In the genomic region with DNA sequence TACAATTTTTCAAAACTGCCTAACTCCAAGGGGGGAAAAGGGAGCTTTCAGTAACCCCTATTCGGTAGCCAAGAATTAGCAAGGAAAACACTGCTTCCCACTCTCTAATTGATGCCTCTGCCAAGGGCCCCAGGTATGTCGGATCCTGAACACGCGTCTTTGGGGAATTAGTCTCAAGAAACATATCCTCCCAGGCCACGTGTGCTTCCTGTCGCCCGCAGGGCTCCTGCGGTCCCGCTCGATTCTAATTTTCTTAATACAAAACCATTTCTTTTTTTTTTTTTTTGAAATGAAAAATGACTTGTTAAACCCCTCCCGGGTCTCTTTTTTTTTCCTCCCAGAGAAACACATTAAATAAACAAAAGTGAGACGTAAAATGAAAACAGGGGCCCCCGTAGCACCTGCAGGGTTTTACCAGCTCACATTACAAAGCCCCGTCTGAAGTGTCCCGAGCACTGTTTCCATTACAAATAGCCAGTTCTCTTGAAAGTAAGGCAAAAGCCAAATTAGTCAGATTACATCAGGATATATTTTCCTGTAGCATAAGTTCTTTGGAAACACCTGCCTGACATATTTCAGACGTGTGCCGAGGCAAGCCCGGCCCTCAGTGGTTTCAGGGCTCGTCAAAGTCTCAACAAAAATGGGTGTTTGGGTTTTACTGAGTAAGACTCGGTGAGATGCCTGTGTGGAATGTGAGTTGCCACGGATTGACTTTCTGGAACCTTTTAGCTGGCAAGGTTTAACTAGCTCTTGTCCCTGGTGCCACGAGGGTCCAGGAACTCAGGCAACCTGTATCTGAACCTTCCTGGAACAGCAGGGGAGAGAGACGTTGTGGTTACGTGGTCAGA, we compare ENCODE assay signal across 14 cellular contexts. TPM values are rescaled to one million over a fixed set of nuclear protein-coding genes. Genes with fewer than 3 reads are reported as not detected.
DNase-seq lines count a peak whose midpoint lies in the region; ATAC-seq and TF ChIP-seq lines count a peak whose summit lies in the region.
"Had no signal": no experiment of that assay in that cellular context is flagged by ENCODE, and none has a peak within 500 bp of the region (broad histone marks: within the 10 kb centered on the region; RNA-seq: fewer than 3 reads in every experiment).

No MANE protein-coding gene starts in this region.

- H3K4me1 ChIP-seq in ovary (ENCODE audit: insufficient read depth): no peaks in the 10 kb centered on the region
- H3K4me1 ChIP-seq: tibial artery had no signal

- peaks cover 39% of the 10 kb centered on the region for H3K27me3 Mint-ChIP-seq in activated CD4-positive, alpha-beta T cell treated with anti-CD3 and anti-CD28 coated beads for 36 hours
- peaks cover 40% of the 10 kb centered on the region for H3K27me3 Mint-ChIP-seq in activated CD4-positive, alpha-beta T cell treated with anti-CD3 and anti-CD28 coated beads, Interleukin-2, amount 10 ng/mL, durations not matched to agents 7 days and 5 days
- peaks cover 5% of the 10 kb centered on the region for H3K27me3 Mint-ChIP-seq in progenitor cell of endocrine pancreas

- no peaks in the 10 kb centered on the region for H3K36me3 Mint-ChIP-seq in activated CD4-positive, alpha-beta T cell treated with anti-CD3 and anti-CD28 coated beads for 36 hours (ENCODE audit: low read depth)
- H3K36me3 Mint-ChIP-seq in activated CD4-positive, alpha-beta T cell treated with anti-CD3 and anti-CD28 coated beads, Interleukin-2, amount 10 ng/mL, durations not matched to agents 7 days and 5 days (ENCODE audit: low read depth): no peaks in the 10 kb centered on the region
- H3K36me3 Mint-ChIP-seq in progenitor cell of endocrine pancreas (ENCODE audit: insufficient read depth): no peaks in the 10 kb centered on the region

- H3K4me3 ChIP-seq in choroid plexus epithelial cell (ENCODE audit: low read depth, low read length) (no peak overlapping the region), ovary (no peak overlapping the region)
- H3K4me3 ChIP-seq: tibial artery had no signal

- H3K9me3 Mint-ChIP-seq in activated CD4-positive, alpha-beta T cell treated with anti-CD3 and anti-CD28 coated beads for 36 hours (ENCODE audit: low read depth): peaks cover 3% of the 10 kb centered on the region
- no peaks in the 10 kb centered on the region for H3K9me3 Mint-ChIP-seq in activated CD4-positive, alpha-beta T cell treated with anti-CD3 and anti-CD28 coated beads, Interleukin-2, amount 10 ng/mL, durations not matched to agents 7 days and 5 days
- peaks cover 12% of the 10 kb centered on the region for H3K9me3 Mint-ChIP-seq in progenitor cell of endocrine pancreas (ENCODE audit: low read depth)

- peaks cover 8% of the 10 kb centered on the region for H3K4me1 Mint-ChIP-seq in activated CD4-positive, alpha-beta T cell treated with anti-CD3 and anti-CD28 coated beads for 36 hours
- H3K4me1 Mint-ChIP-seq in activated CD4-positive, alpha-beta T cell treated with anti-CD3 and anti-CD28 coated beads, Interleukin-2, amount 10 ng/mL, durations not matched to agents 7 days and 5 days: no peaks in the 10 kb centered on the region
- peaks cover 12% of the 10 kb centered on the region for H3K4me1 Mint-ChIP-seq in progenitor cell of endocrine pancreas (ENCODE audit: low read depth)

- peak; percentile 12 for ATAC-seq in activated CD4-positive, alpha-beta T cell treated with anti-CD3 and anti-CD28 coated beads for 36 hours
- ATAC-seq in HG02884 (IDR thresholded peaks at IDR 0.05; ENCODE audit: unreplicated experiment) (no peak), GM21619 (IDR thresholded peaks at IDR 0.05; ENCODE audit: unreplicated experiment) (no peak)
- ATAC-seq: activated CD4-positive, CD25-positive, alpha-beta regulatory T cell treated with anti-CD3 and anti-CD28 coated beads, Interleukin-2, amount 50 U/mL, for 24 hours had no signal

- POLR2A ChIA-PET in activated CD4-positive, alpha-beta T cell treated with anti-CD3 and anti-CD28 coated beads for 36 hours (lab: Charles Lee): no interaction called here
- POLR2A ChIA-PET in activated CD4-positive, alpha-beta T cell treated with anti-CD3 and anti-CD28 coated beads, Interleukin-2, amount 10 ng/mL, durations not matched to agents 7 days and 5 days (lab: Charles Lee): no interaction called here

- no peak for TF ChIP-seq POLR2A in ovary (IDR thresholded peaks at IDR 0.05)

- no peaks in the 10 kb centered on the region for H3K36me3 ChIP-seq in ovary
- H3K36me3 ChIP-seq: tibial artery had no signal

- WGBS in ovary, 3 donors: 25 to 37% (median 35%) methylated on average over 24 of the region's 24 CpGs

- no peak overlapping the region for H3K4me3 Mint-ChIP-seq in activated CD4-positive, alpha-beta T cell treated with anti-CD3 and anti-CD28 coated beads for 36 hours
- no peak overlapping the region for H3K4me3 Mint-ChIP-seq in activated CD4-positive, alpha-beta T cell treated with anti-CD3 and anti-CD28 coated beads, Interleukin-2, amount 10 ng/mL, durations not matched to agents 7 days and 5 days
- H3K4me3 Mint-ChIP-seq in progenitor cell of endocrine pancreas (ENCODE audit: low read depth): no peak overlapping the region

- intact Hi-C loops in activated CD4-positive, alpha-beta T cell treated with anti-CD3 and anti-CD28 coated beads for 36 hours (cut with DNase I, micrococcal nuclease): no loop called here
- intact Hi-C loops in ovary (cut with DNase I): no loop called here

- TF ChIP-seq EP300 in ovary (IDR thresholded peaks at IDR 0.05): no peak

- no peak overlapping the region for H3K27ac ChIP-seq in ovary
- H3K27ac ChIP-seq: tibial artery had no signal

- H3K9me3 ChIP-seq in ovary: no peaks in the 10 kb centered on the region

- no peak overlapping the region for H3K27ac Mint-ChIP-seq in activated CD4-positive, alpha-beta T cell treated with anti-CD3 and anti-CD28 coated beads for 36 hours
- no peak overlapping the region for H3K27ac Mint-ChIP-seq in activated CD4-positive, alpha-beta T cell treated with anti-CD3 and anti-CD28 coated beads, Interleukin-2, amount 10 ng/mL, durations not matched to agents 7 days and 5 days
- peak overlapping the region; percentile 25 for H3K27ac Mint-ChIP-seq in progenitor cell of endocrine pancreas
- H3K27ac Mint-ChIP-seq: activated naive CD4-positive, alpha-beta T cell treated with anti-CD3 and anti-CD28 coated beads, Interleukin-2, amount 50 U/mL, for 72 hours had no signal

- CTCF ChIA-PET in activated CD4-positive, alpha-beta T cell treated with anti-CD3 and anti-CD28 coated beads for 36 hours (lab: Charles Lee): interaction anchor here (0.6 to 1.1 kb wide), 2 partner anchors 167 to 371 kb away, joined by 3 read pairs; no protein-coding TSS in a partner anchor
- CTCF ChIA-PET in activated CD4-positive, alpha-beta T cell treated with anti-CD3 and anti-CD28 coated beads, Interleukin-2, amount 10 ng/mL, durations not matched to agents 7 days and 5 days (lab: Charles Lee): no interaction called here

- TF ChIP-seq CTCF in choroid plexus epithelial cell (conservative IDR thresholded peaks at IDR 0.05; ENCODE audit: low read depth, low read length) (no peak), progenitor cell of endocrine pancreas (IDR thresholded peaks at IDR 0.05; ENCODE audit: unreplicated experiment) (no peak), ovary (IDR thresholded peaks at IDR 0.05) (no peak)

- H3K27me3 ChIP-seq in ovary: no peaks in the 10 kb centered on the region

- peak; percentile 9 for DNase-seq in activated CD4-positive, alpha-beta T cell treated with anti-CD3 and anti-CD28 coated beads for 36 hours
- DNase-seq in activated CD4-positive, alpha-beta T cell treated with anti-CD3 and anti-CD28 coated beads, Interleukin-2, amount 10 ng/mL, durations not matched to agents 7 days and 5 days: no peak
- DNase-seq in NCI-H2029 treated with DMSO at 0.1 percent for 48 hours (lab: John Stamatoyannopoulos, UW): peak; percentile 33
- DNase-seq in choroid plexus epithelial cell (ENCODE audit: low read depth): peak; percentile 22
- no peak for DNase-seq in progenitor cell of endocrine pancreas (ENCODE audit: low spot score, unreplicated experiment)
- no peak for DNase-seq in ovary
- DNase-seq: AML-193, NCI-H1694, tibial artery had no signal

RNA-seq across cellular contexts. Expression of a gene that starts 21.6 kb away (rescaled TPM):
- not detected for total RNA-seq in activated CD4-positive, alpha-beta T cell treated with anti-CD3 and anti-CD28 coated beads for 36 hours
- total RNA-seq in activated CD4-positive, alpha-beta T cell treated with anti-CD3 and anti-CD28 coated beads, Interleukin-2, amount 10 ng/mL, durations not matched to agents 7 days and 5 days: not detected
- total RNA-seq in progenitor cell of endocrine pancreas (not detected in 2 replicates), ovary (not detected)
- not detected for polyA plus RNA-seq in ovary
- total RNA-seq: activated naive CD4-positive, alpha-beta T cell treated with anti-CD3 and anti-CD28 coated beads, Interleukin-2, amount 50 U/mL, for 72 hours; osteocyte had no signal

Comparison
In these comparisons a context has a peak if more than half of its experiments do, and no peak if none do; other contexts are left out.
1. DNase-seq: peak in activated CD4-positive, alpha-beta T cell treated with anti-CD3 and anti-CD28 coated beads for 36 hours (single experiment), NCI-H2029 treated with DMSO at 0.1 percent for 48 hours (single experiment) and choroid plexus epithelial cell (single experiment); none in activated CD4-positive, alpha-beta T cell treated with anti-CD3 and anti-CD28 coated beads, Interleukin-2, amount 10 ng/mL, durations not matched to agents 7 days and 5 days (single experiment), progenitor cell of endocrine pancreas (single experiment) and ovary (0 of 5).